16 cellular contexts compared by ENCODE assay signal in genomic region chr3:186432189-186432588, GRCh38.
DNase-seq lines count a peak whose midpoint lies in the region; ATAC-seq and TF ChIP-seq lines count a peak whose summit lies in the region.
"Had no signal": no experiment of that assay in that cellular context is flagged by ENCODE, and none has a peak within 500 bp of the region (broad histone marks: within the 10 kb centered on the region; RNA-seq: fewer than 3 reads in every experiment).

No MANE protein-coding gene starts in this region.

- intact Hi-C loops in heart right ventricle (cut with DNase I) = loop anchor here in 1 of 10 donors (10.0 kb wide), 1 partner anchor 67 kb away; the partner anchor contains the start of gene DGKG

- no peak overlapping the region for H4K12ac ChIP-seq in trophoblast cell (ENCODE audit: low read depth, low read length)

- H3K18ac ChIP-seq in trophoblast cell (ENCODE audit: low read length) = no peak overlapping the region

- ATAC-seq in HG02884 (IDR thresholded peaks at IDR 0.05; ENCODE audit: unreplicated experiment) (no peak), heart right ventricle (no peak)
- ATAC-seq: activated CD8-positive, alpha-beta T cell treated with anti-CD3 and anti-CD28 coated beads, Interleukin-2, amount 10 ng/mL, durations not matched to agents 7 days and 5 days had no signal

- no peaks in the 10 kb centered on the region for H3K79me1 ChIP-seq in trophoblast cell (ENCODE audit: low read length)

- no peak overlapping the region for H4K8ac ChIP-seq in trophoblast cell (ENCODE audit: low read depth, low read length)

- H3K23ac ChIP-seq in trophoblast cell (ENCODE audit: low read length) = no peak overlapping the region

- in situ Hi-C loops in ACHN (cut with HindIII; ENCODE audit: low pct_ligation_motif_present, low pct_unique_long_range_greater_than_20kb, low sequenced_read_pairs) = no loop called here

- no peak overlapping the region for H3K9ac ChIP-seq in trophoblast cell (ENCODE audit: low read length)

- H2AK5ac ChIP-seq in trophoblast cell (ENCODE audit: low read length) = no peak overlapping the region

- H3K4me2 ChIP-seq in trophoblast cell (ENCODE audit: low read length) = no peak overlapping the region

- DNase-seq in ACHN (peak; percentile 23), EH (ENCODE audit: low read depth) (peak; percentile 83), OCI-M1 (lab: John Stamatoyannopoulos, UW) (peak; percentile 3), foreskin fibroblast (peak; percentile 57 to 72), trophoblast cell (no peak), heart right ventricle (no peak)
- no peak for DNase-seq in effector CD8-positive, alpha-beta T cell (lab: John Stamatoyannopoulos, UW)
- DNase-seq: activated CD8-positive, alpha-beta T cell treated with anti-CD3 and anti-CD28 coated beads, Interleukin-2, amount 10 ng/mL, durations not matched to agents 7 days and 5 days; amniotic stem cell; esophagus squamous epithelium; NCI-H1105; stimulated activated CD4-positive, alpha-beta T cell treated with anti-CD3 and anti-CD28 coated beads, Interleukin-4, amount 100 ng/mL, for 1 hour; stimulated activated naive CD4-positive, alpha-beta T cell had no signal

- no peak overlapping the region for H4K91ac ChIP-seq in trophoblast cell (ENCODE audit: low read depth, low read length)

- H3K27ac ChIP-seq in trophoblast cell (ENCODE audit: low read depth, low read length) (no peak overlapping the region), heart right ventricle (no peak overlapping the region)
- H3K27ac ChIP-seq: C4-2B, esophagus squamous epithelium, RWPE1 had no signal

- H3K4me1 ChIP-seq in trophoblast cell (ENCODE audit: control insufficient read depth in 1 of 2, insufficient read depth in 2 of 2, low read length in 2 of 2) (no peaks in the 10 kb centered on the region), heart right ventricle (peaks cover 0 to 12% (median 9%) of the 10 kb centered on the region in 9 donors)

- H2BK12ac ChIP-seq in trophoblast cell (ENCODE audit: low read length) = no peak overlapping the region

- H3K27me3 ChIP-seq in trophoblast cell (ENCODE audit: insufficient read depth, low read length) = no peaks in the 10 kb centered on the region
- no peaks in the 10 kb centered on the region for H3K27me3 ChIP-seq in heart right ventricle

- no peak overlapping the region for H2BK5ac ChIP-seq in trophoblast cell (ENCODE audit: low read depth, low read length, poor library complexity)

- no peak overlapping the region for H3K4me3 ChIP-seq in foreskin fibroblast (ENCODE audit: low read depth in 1 of 2, low read length in 2 of 2)
- no peak overlapping the region for H3K4me3 ChIP-seq in trophoblast cell (ENCODE audit: low read depth, low read length)
- no peak overlapping the region for H3K4me3 ChIP-seq in heart right ventricle
- H3K4me3 ChIP-seq: esophagus squamous epithelium had no signal

- H2AFZ ChIP-seq in trophoblast cell (ENCODE audit: insufficient read depth, low read length, poor library complexity) = no peak overlapping the region

- TF ChIP-seq CTCF in foreskin fibroblast (IDR thresholded peaks at IDR 0.05; ENCODE audit: low read depth, low read length) = no peak
- TF ChIP-seq CTCF in heart right ventricle (IDR thresholded peaks at IDR 0.05) = no peak

- no peak overlapping the region for H2BK120ac ChIP-seq in trophoblast cell (ENCODE audit: insufficient read depth, low read length, poor library complexity)

- no peak overlapping the region for H3K4ac ChIP-seq in trophoblast cell (ENCODE audit: low read depth, low read length)

- H3K9me3 ChIP-seq in trophoblast cell (ENCODE audit: insufficient read depth, low read depth, low read length) (no peaks in the 10 kb centered on the region), heart right ventricle (no peaks in the 10 kb centered on the region)
- H3K9me3 ChIP-seq: esophagus squamous epithelium had no signal

- H3K14ac ChIP-seq in trophoblast cell (ENCODE audit: low read length) = no peak overlapping the region

- WGBS in trophoblast cell (ENCODE audit: extremely low coverage, insufficient coverage, insufficient read length) = no CpG with 5 or more reads among the region's 4 CpGs
- 70 to 75% methylated on average over 4 of the region's 4 CpGs for WGBS in heart right ventricle, 2 donors

- H3K36me3 ChIP-seq in trophoblast cell (ENCODE audit: control insufficient read depth in 1 of 2, insufficient read depth in 2 of 2, low read length in 2 of 2) (no peaks in the 10 kb centered on the region), heart right ventricle (no peaks in the 10 kb centered on the region)
- H3K36me3 ChIP-seq: esophagus squamous epithelium had no signal

- H3K79me2 ChIP-seq in trophoblast cell (ENCODE audit: control insufficient read depth, insufficient read depth, low read length, poor library complexity) = no peaks in the 10 kb centered on the region

Comparison
In these comparisons a context has a peak if more than half of its experiments do, and no peak if none do; other contexts are left out.
1. DNase-seq: peak in ACHN (single experiment), EH (single experiment), OCI-M1 (single experiment) and foreskin fibroblast (2 of 2); none in effector CD8-positive, alpha-beta T cell (single experiment), trophoblast cell (0 of 2) and heart right ventricle (0 of 2).